ENCODE assay signal across 20 cellular contexts in genomic region chr5:53084856-53085255, GRCh38. TPM values are rescaled to one million over a fixed set of nuclear protein-coding genes. Genes with fewer than 3 reads are reported as not detected.
DNase-seq lines count a peak whose midpoint lies in the region; ATAC-seq, FAIRE-seq and TF ChIP-seq lines count a peak whose summit lies in the region.
"Had no signal": no experiment of that assay in that cellular context is flagged by ENCODE, and none has a peak within 500 bp of the region (broad histone marks: within the 10 kb centered on the region; RNA-seq: fewer than 3 reads in every experiment).

No MANE protein-coding gene starts in this region.

- intact Hi-C loops in lower lobe of right lung (cut with DNase I): no loop called here
- intact Hi-C loops in MCF 10A (cut with micrococcal nuclease): no loop called here

- H3K36me3 ChIP-seq in KOPT-K1 (ENCODE audit: insufficient read depth, low read length): no peaks in the 10 kb centered on the region
- peaks cover 29% of the 10 kb centered on the region for H3K36me3 ChIP-seq in lower lobe of right lung
- H3K36me3 ChIP-seq: BE2C had no signal

- no TSS peak for BruUV-seq in MCF 10A (replicated peaks; lab: Mats Ljungman, UMichigan)

- H3K4me1 Mint-ChIP-seq in activated CD4-positive, alpha-beta T cell treated with anti-CD3 and anti-CD28 coated beads, Interleukin-2, amount 10 ng/mL, durations not matched to agents 7 days and 5 days: peaks cover 81% of the 10 kb centered on the region
- no peaks in the 10 kb centered on the region for H3K4me1 Mint-ChIP-seq in MCF 10A (ENCODE audit: insufficient read depth, unreplicated experiment)
- H3K4me1 Mint-ChIP-seq: H9 had no signal

- peak; percentile 58 for FAIRE-seq in GM19239 (lab: Jason Lieb, UNC)
- FAIRE-seq: A549, D721Med, G401.6, GM12891, HepG2 had no signal

- POLR2A ChIA-PET in activated CD4-positive, alpha-beta T cell treated with anti-CD3 and anti-CD28 coated beads, Interleukin-2, amount 10 ng/mL, durations not matched to agents 7 days and 5 days (lab: Charles Lee): no interaction called here
- POLR2A ChIA-PET in MCF 10A (lab: Yijun Ruan, JAX): interaction anchor here (0.9 kb wide), 1 partner anchor 94 kb away, joined by 3 read pairs; no protein-coding TSS in a partner anchor

- ATAC-seq in lower lobe of right lung (peak; percentile 82 to 86), HG02571 (IDR thresholded peaks at IDR 0.05; ENCODE audit: unreplicated experiment) (no peak)
- ATAC-seq: A549; CD8-positive, alpha-beta T cell; HepG2 had no signal

- peaks cover 3% of the 10 kb centered on the region for H3K9me3 Mint-ChIP-seq in activated CD4-positive, alpha-beta T cell treated with anti-CD3 and anti-CD28 coated beads, Interleukin-2, amount 10 ng/mL, durations not matched to agents 7 days and 5 days
- no peaks in the 10 kb centered on the region for H3K9me3 Mint-ChIP-seq in MCF 10A (ENCODE audit: unreplicated experiment)
- H3K9me3 Mint-ChIP-seq: CD14-positive monocyte; CD8-positive, alpha-beta T cell; H9 had no signal

- peak overlapping the region; percentile 64 for H3K27ac ChIP-seq in KOPT-K1 (ENCODE audit: low read depth, low read length, poor library complexity, severe bottlenecking)
- H3K27ac ChIP-seq in lower lobe of right lung: no peak overlapping the region
- H3K27ac ChIP-seq: A549 had no signal

- H3K4me1 ChIP-seq in lower lobe of right lung: peaks cover 5% of the 10 kb centered on the region
- H3K4me1 ChIP-seq: BE2C had no signal

- peak overlapping the region; percentile 37 for H3K4me3 Mint-ChIP-seq in activated CD4-positive, alpha-beta T cell treated with anti-CD3 and anti-CD28 coated beads, Interleukin-2, amount 10 ng/mL, durations not matched to agents 7 days and 5 days
- no peak overlapping the region for H3K4me3 Mint-ChIP-seq in MCF 10A (ENCODE audit: unreplicated experiment)
- H3K4me3 Mint-ChIP-seq: CD14-positive monocyte; CD8-positive, alpha-beta T cell; H9 had no signal

- H3K27ac Mint-ChIP-seq in activated CD4-positive, alpha-beta T cell treated with anti-CD3 and anti-CD28 coated beads, Interleukin-2, amount 10 ng/mL, durations not matched to agents 7 days and 5 days: peak overlapping the region; percentile 64
- H3K27ac Mint-ChIP-seq in MCF 10A (ENCODE audit: low read depth, unreplicated experiment): no peak overlapping the region
- H3K27ac Mint-ChIP-seq: CD14-positive monocyte; CD8-positive, alpha-beta T cell; H9 had no signal

- H3K4me3 ChIP-seq in lower lobe of right lung: no peak overlapping the region
- H3K4me3 ChIP-seq: A549 had no signal

- CTCF ChIA-PET in activated CD4-positive, alpha-beta T cell treated with anti-CD3 and anti-CD28 coated beads, Interleukin-2, amount 10 ng/mL, durations not matched to agents 7 days and 5 days (lab: Charles Lee): no interaction called here
- CTCF ChIA-PET in MCF 10A (lab: Yijun Ruan, JAX): interaction anchor here (0.6 kb wide), 1 partner anchor 56 kb away, joined by 3 read pairs; no protein-coding TSS in a partner anchor

- H3K27me3 ChIP-seq in lower lobe of right lung (ENCODE audit: low read depth): no peaks in the 10 kb centered on the region

- H3K27me3 Mint-ChIP-seq in activated CD4-positive, alpha-beta T cell treated with anti-CD3 and anti-CD28 coated beads, Interleukin-2, amount 10 ng/mL, durations not matched to agents 7 days and 5 days: no peaks in the 10 kb centered on the region
- no peaks in the 10 kb centered on the region for H3K27me3 Mint-ChIP-seq in MCF 10A (ENCODE audit: insufficient read depth, unreplicated experiment)

- TF ChIP-seq CTCF in lower lobe of right lung (IDR thresholded peaks at IDR 0.05) (no peak), MCF 10A (IDR thresholded peaks at IDR 0.05; ENCODE audit: unreplicated experiment) (no peak)

- H3K36me3 Mint-ChIP-seq in activated CD4-positive, alpha-beta T cell treated with anti-CD3 and anti-CD28 coated beads, Interleukin-2, amount 10 ng/mL, durations not matched to agents 7 days and 5 days (ENCODE audit: low read depth): peaks cover 53% of the 10 kb centered on the region
- peaks cover 19% of the 10 kb centered on the region for H3K36me3 Mint-ChIP-seq in MCF 10A (ENCODE audit: insufficient read depth, unreplicated experiment)
- H3K36me3 Mint-ChIP-seq: CD14-positive monocyte; CD8-positive, alpha-beta T cell had no signal

- H3K9me3 ChIP-seq in KOPT-K1 (ENCODE audit: insufficient read depth, low read length, poor library complexity, severe bottlenecking) (no peaks in the 10 kb centered on the region), lower lobe of right lung (no peaks in the 10 kb centered on the region)
- H3K9me3 ChIP-seq: A549, BE2C had no signal

- no peak for DNase-seq in activated CD4-positive, alpha-beta T cell treated with anti-CD3 and anti-CD28 coated beads, Interleukin-2, amount 10 ng/mL, durations not matched to agents 7 days and 5 days
- DNase-seq in activated CD4-positive, alpha-beta T cell treated with anti-CD3 and anti-CD28 coated beads, Interleukin-2, amount 50 U/mL, for 48 hours: no peak
- DNase-seq in GM19239 (ENCODE audit: insufficient read length, low spot score) (no peak), lower lobe of right lung (no peak), MCF 10A (ENCODE audit: unreplicated experiment) (no peak), C1 segment of cervical spinal cord (lab: John Stamatoyannopoulos, UW) (no peak)
- DNase-seq: BE2C; CD8-positive, alpha-beta T cell; COR-L47; DMS153; GOT3; H9 had no signal

RNA-seq across cellular contexts. Expression of gene MOCS2, which starts 24.7 kb away (rescaled TPM):
- total RNA-seq in activated CD4-positive, alpha-beta T cell treated with anti-CD3 and anti-CD28 coated beads, Interleukin-2, amount 10 ng/mL, durations not matched to agents 7 days and 5 days: 10 to 100 TPM; 24.3 to 25.0 TPM
- total RNA-seq in lower lobe of right lung (28.8 TPM), MCF 10A (2022) (31.4 and 43.0 TPM in 2 replicates)
